17 cellular contexts compared by ENCODE assay signal in genomic region chr12:41739066-41739465, GRCh38.
"Had no signal": no experiment of that assay in that cellular context is flagged by ENCODE, and none has a peak within 500 bp of the region (broad histone marks: within the 10 kb centered on the region; RNA-seq: fewer than 3 reads in every experiment).

No MANE protein-coding gene starts in this region.

- H3K4me3 ChIP-seq: coronary artery, esophagus squamous epithelium, mucosa of descending colon, right atrium auricular region, sigmoid colon, skin epidermis, testis, tibial nerve had no signal

- H3K27ac ChIP-seq: coronary artery, esophagus squamous epithelium, right atrium auricular region, sigmoid colon, skin epidermis, testis, tibial nerve had no signal

- H3K4me1 Mint-ChIP-seq: naive thymus-derived CD8-positive, alpha-beta T cell; stimulated activated naive B cell treated with anti-CD40 and anti-IgM and Interleukin-4, amounts not matched to agents 10 μg/mL and 1 μg/mL and 100 μg/mL, for 72 hours; stimulated activated naive CD8-positive, alpha-beta T cell treated with anti-CD3 and anti-CD28 coated beads, Interleukin-15, amount 100 ng/mL, for 72 hours had no signal

- DNase-seq: effector CD4-positive, alpha-beta T cell; esophagus squamous epithelium; foreskin fibroblast; mucosa of descending colon; naive thymus-derived CD8-positive, alpha-beta T cell; posterior cingulate gyrus; sigmoid colon; stimulated activated CD4-positive, alpha-beta T cell treated with anti-CD3 and anti-CD28 coated beads, Interleukin-2, amount 100 ng/mL, for 24 hours; stimulated activated CD4-positive, alpha-beta T cell treated with anti-CD3 and anti-CD28 coated beads, Interleukin-4, amount 100 ng/mL, for 4 hours; stimulated activated naive B cell treated with anti-CD40 and anti-IgM and Interleukin-4, amounts not matched to agents 10 μg/mL and 1 μg/mL and 100 μg/mL, for 72 hours; stimulated activated naive CD8-positive, alpha-beta T cell treated with anti-CD3 and anti-CD28 coated beads, Interleukin-15, amount 100 ng/mL, for 72 hours; testis had no signal

- H3K36me3 ChIP-seq: esophagus squamous epithelium, right atrium auricular region, sigmoid colon, tibial nerve had no signal

- H3K27ac Mint-ChIP-seq: naive thymus-derived CD8-positive, alpha-beta T cell; stimulated activated naive B cell treated with anti-CD40 and anti-IgM and Interleukin-4, amounts not matched to agents 10 μg/mL and 1 μg/mL and 100 μg/mL, for 72 hours; stimulated activated naive CD8-positive, alpha-beta T cell treated with anti-CD3 and anti-CD28 coated beads, Interleukin-15, amount 100 ng/mL, for 72 hours had no signal

- H3K36me3 Mint-ChIP-seq: naive thymus-derived CD8-positive, alpha-beta T cell; stimulated activated naive B cell treated with anti-CD40 and anti-IgM and Interleukin-4, amounts not matched to agents 10 μg/mL and 1 μg/mL and 100 μg/mL, for 72 hours had no signal

- H3K9me3 Mint-ChIP-seq: neural crest cell; stimulated activated naive CD8-positive, alpha-beta T cell treated with anti-CD3 and anti-CD28 coated beads, Interleukin-15, amount 100 ng/mL, for 72 hours had no signal

- H3K27me3 Mint-ChIP-seq: stimulated activated naive B cell treated with anti-CD40 and anti-IgM and Interleukin-4, amounts not matched to agents 10 μg/mL and 1 μg/mL and 100 μg/mL, for 72 hours; stimulated activated naive CD8-positive, alpha-beta T cell treated with anti-CD3 and anti-CD28 coated beads, Interleukin-15, amount 100 ng/mL, for 72 hours had no signal

- H3K4me1 ChIP-seq: esophagus squamous epithelium, right atrium auricular region, sigmoid colon, testis, tibial nerve had no signal

- H3K4me3 Mint-ChIP-seq: naive thymus-derived CD8-positive, alpha-beta T cell; neural crest cell; stimulated activated naive B cell treated with anti-CD40 and anti-IgM and Interleukin-4, amounts not matched to agents 10 μg/mL and 1 μg/mL and 100 μg/mL, for 72 hours; stimulated activated naive CD8-positive, alpha-beta T cell treated with anti-CD3 and anti-CD28 coated beads, Interleukin-15, amount 100 ng/mL, for 72 hours had no signal

- H3K9me3 ChIP-seq: esophagus squamous epithelium, mucosa of descending colon, right atrium auricular region, sigmoid colon, testis, tibial nerve had no signal

- H3K27me3 ChIP-seq: esophagus squamous epithelium, right atrium auricular region, sigmoid colon, testis, tibial nerve had no signal
